In the genomic region with DNA sequence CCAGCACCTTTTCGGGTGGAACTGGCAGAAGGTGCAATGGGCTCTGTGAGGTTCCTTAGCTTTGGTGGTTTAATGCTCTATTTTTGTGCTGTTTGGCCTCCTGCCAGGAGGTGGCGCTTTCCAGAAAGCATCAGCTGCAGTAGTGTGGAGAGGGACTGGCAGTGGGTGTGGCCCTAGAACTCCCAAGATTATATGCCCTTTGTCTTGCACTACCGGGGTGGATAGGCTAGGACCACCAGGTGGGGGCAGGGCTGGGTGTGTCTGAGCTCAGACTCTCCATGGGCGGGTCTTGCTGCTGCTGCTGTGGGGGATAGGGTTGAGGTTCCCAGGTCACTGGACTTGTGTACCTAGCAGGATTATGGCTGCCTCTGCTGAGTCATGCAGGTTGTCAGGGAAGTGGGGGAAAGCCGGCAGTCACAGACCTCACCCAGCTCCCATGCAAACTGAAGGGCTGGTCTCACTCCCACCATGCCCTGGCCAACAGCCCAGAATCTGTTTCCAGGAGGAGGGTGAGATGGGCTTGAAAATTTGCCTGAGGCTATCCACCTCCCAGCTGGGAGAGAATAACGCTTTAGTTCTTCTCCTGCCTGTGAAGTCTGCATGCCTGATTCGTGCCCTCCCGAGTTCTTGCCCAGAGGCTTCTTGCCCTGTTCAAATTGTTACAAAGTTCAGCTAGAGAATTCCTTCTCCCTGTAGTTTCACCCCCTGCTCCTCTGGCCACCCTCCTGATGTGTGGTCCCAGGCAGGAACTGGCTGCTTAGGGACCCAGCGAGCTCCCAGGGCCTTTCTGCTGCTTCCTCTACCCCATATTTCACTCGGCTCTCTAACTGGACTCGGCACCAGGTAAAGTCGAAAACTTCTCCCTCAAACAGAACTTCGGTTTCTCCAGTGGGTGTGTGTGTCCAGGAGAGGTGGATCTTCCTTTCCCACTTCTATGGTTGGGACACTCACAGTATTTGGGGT, we compare ENCODE assay signal across 8 cellular contexts.
DNase-seq lines count a peak whose midpoint lies in the region; ATAC-seq and TF ChIP-seq lines count a peak whose summit lies in the region.

No MANE protein-coding gene starts in this region.

- 43 to 76% (median 58%) methylated on average over 13 of the region's 13 CpGs for WGBS in spleen, 5 donors

- H3K4me1 ChIP-seq in spleen: peaks cover 0 to 13% (median 6%) of the 10 kb centered on the region in 6 donors

- H3K9me3 ChIP-seq in spleen: no peaks in the 10 kb centered on the region

- intact Hi-C loops in spleen (cut with DNase I; ENCODE audit: low total_unique reads): no loop called here

- no peaks in the 10 kb centered on the region for H3K27me3 ChIP-seq in spleen (replicated peaks in 1 of 7)

- ATAC-seq in GM18861 (IDR thresholded peaks at IDR 0.05; ENCODE audit: unreplicated experiment): no peak
- no peak for ATAC-seq in HG02970 (IDR thresholded peaks at IDR 0.05; ENCODE audit: low FRiP score, unreplicated experiment)

- no peak for TF ChIP-seq POLR2A in spleen (IDR thresholded peaks at IDR 0.05)

- no peak overlapping the region for H3K27ac ChIP-seq in spleen

- H3K36me3 ChIP-seq in spleen: no peaks in the 10 kb centered on the region

- H3K4me3 ChIP-seq in foreskin fibroblast (ENCODE audit: low read depth in 1 of 2, low read length in 2 of 2) (no peak overlapping the region), spleen (peak overlapping the region in 1 of 8 donors; percentile 29)

- peak; percentile 16 for TF ChIP-seq CTCF in foreskin fibroblast (IDR thresholded peaks at IDR 0.05; ENCODE audit: low read depth, low read length)
- peak in 7 of 11 experiments; percentile 19 to 52 (median 37) for TF ChIP-seq CTCF in spleen (IDR thresholded peaks at IDR 0.05 in 8 of 11, conservative IDR thresholded peaks at IDR 0.05 in 3 of 11)

- peak; percentile 26 for DNase-seq in GF-D8 (lab: John Stamatoyannopoulos, UW)
- peak; percentile 68 for DNase-seq in NCI-H446 treated with DMSO at 0.1 percent for 48 hours (lab: John Stamatoyannopoulos, UW)
- DNase-seq in activated T-cell treated with anti-CD3 and anti-CD28 coated beads for 24 hours (ENCODE audit: low read depth): peak; percentile 50
- no peak for DNase-seq in foreskin fibroblast
- peak; percentile 78 for DNase-seq in spleen
- DNase-seq in inferior parietal cortex (ENCODE audit: extremely low spot score): no peak

Comparison
In these comparisons a context has a peak if more than half of its experiments do, and no peak if none do; other contexts are left out.
1. DNase-seq: peak in GF-D8 (single experiment), NCI-H446 treated with DMSO at 0.1 percent for 48 hours (single experiment), activated T-cell treated with anti-CD3 and anti-CD28 coated beads for 24 hours (single experiment) and spleen (single experiment); none in foreskin fibroblast (0 of 2) and inferior parietal cortex (single experiment).